In genomic region chr14:88551936-88552565, GRCh38 we compare ENCODE assay signal across 8 cellular contexts. TPM values are rescaled to one million over a fixed set of nuclear protein-coding genes. Genes with fewer than 3 reads are reported as not detected.
DNase-seq lines count a peak whose midpoint lies in the region; ATAC-seq and TF ChIP-seq lines count a peak whose summit lies in the region.

No MANE protein-coding gene starts in this region.

- no peak overlapping the region for H3K27ac ChIP-seq in CD8-positive, alpha-beta memory T cell (ENCODE audit: low read depth, low read length)
- H3K27ac ChIP-seq in SK-N-SH (ENCODE audit: low read depth in 2 of 2, low read length in 1 of 2), result peak overlapping the region; percentile 2 to 42; a peak in 3 of 4 replicates

- peaks cover 69% of the 10 kb centered on the region for H3K79me2 ChIP-seq in SK-N-SH (ENCODE audit: insufficient read depth)

- no peak for ATAC-seq in GM21528 (IDR thresholded peaks at IDR 0.05; ENCODE audit: low FRiP score, unreplicated experiment)
- no peak for ATAC-seq in GM19467 (IDR thresholded peaks at IDR 0.05; ENCODE audit: unreplicated experiment)
- ATAC-seq in HG03460 (IDR thresholded peaks at IDR 0.05; ENCODE audit: unreplicated experiment), result no peak

- H4K20me1 ChIP-seq in SK-N-SH (ENCODE audit: insufficient read depth), result peaks cover 9% of the 10 kb centered on the region; the same call in 1 of the 2 replicates

- peak overlapping the region; percentile 50 for H3K4me3 ChIP-seq in CD8-positive, alpha-beta memory T cell (ENCODE audit: low read length)
- H3K4me3 ChIP-seq in SK-N-SH (ENCODE audit: low read depth in 2 of 2, low read length in 1 of 2) (peak overlapping the region; percentile 72 to 79), fibroblast of mammary gland (ENCODE audit: control insufficient read depth, low read depth, low read length) (peak overlapping the region; percentile 79)

- H3K9me2 ChIP-seq in SK-N-SH, result no peaks in the 10 kb centered on the region

- no peak for DNase-seq in CD8-positive, alpha-beta memory T cell
- DNase-seq in SK-N-SH (peak; percentile 57), fibroblast of mammary gland (ENCODE audit: low read depth) (peak; percentile 27), dedifferentiated amniotic fluid mesenchymal stem cell (ENCODE audit: extremely low spot score) (no peak)

- no peak for TF ChIP-seq CTCF in SK-N-SH (IDR thresholded peaks at IDR 0.05)
- TF ChIP-seq CTCF in fibroblast of mammary gland (conservative IDR thresholded peaks at IDR 0.05; ENCODE audit: control insufficient read depth, insufficient read depth, low read depth, low read length), result no peak
- TF ChIP-seq CTCF in nephron (IDR thresholded peaks at IDR 0.05; ENCODE audit: unreplicated experiment in 3 of 3), result no peak

- peaks cover 52 to 59% of the 10 kb centered on the region in 2 donors for H3K27me3 Mint-ChIP-seq in CD8-positive, alpha-beta memory T cell
- peaks cover 2% of the 10 kb centered on the region for H3K27me3 Mint-ChIP-seq in nephron (ENCODE audit: low read depth)

- WGBS in SK-N-SH (ENCODE audit: low lambda C conversion rate), result 28% methylated on average over 27 of the region's 27 CpGs

- H3K9me3 Mint-ChIP-seq in CD8-positive, alpha-beta memory T cell, result peaks cover 0 to 3% (median 0%) of the 10 kb centered on the region in 5 donors
- no peaks in the 10 kb centered on the region for H3K9me3 Mint-ChIP-seq in nephron

- peaks cover 14% of the 10 kb centered on the region for H3F3A ChIP-seq in SK-N-SH (replicated peaks; ENCODE audit: insufficient read depth)

- POLR2A ChIA-PET in CD8-positive, alpha-beta memory T cell (lab: Charles Lee), result no interaction called here
- POLR2A ChIA-PET in SK-N-SH (lab: Yijun Ruan, JAX), result interaction anchor here (0.6 to 1.1 kb wide), 3 partner anchors 11 to 117 kb away, joined by 3 read pairs; partner anchors contain the start of gene ZC3H14

- H3K4me2 ChIP-seq in SK-N-SH, result peak overlapping the region; percentile 95

- TF ChIP-seq RAD21 in SK-N-SH (IDR thresholded peaks at IDR 0.05; ENCODE audit: low read length), result no peak

- CTCF ChIA-PET in CD8-positive, alpha-beta memory T cell (lab: Charles Lee), result no interaction called here
- CTCF ChIA-PET in SK-N-SH (lab: Yijun Ruan, JAX), result interaction anchor here (0.8 to 1.7 kb wide), 7 partner anchors 8 to 363 kb away, joined by 3 to 6 read pairs (median 4); partner anchors contain the start of genes EML5 and ZC3H14

- H2AFZ ChIP-seq in SK-N-SH (ENCODE audit: low read depth), result peak overlapping the region; percentile 71

- peak overlapping the region in 6 of 7 donors; percentile 41 to 87 (median 59) for H3K4me3 Mint-ChIP-seq in CD8-positive, alpha-beta memory T cell
- H3K4me3 Mint-ChIP-seq in nephron, result peak overlapping the region; percentile 94 to 98 (median 95)

- H3K36me3 Mint-ChIP-seq in CD8-positive, alpha-beta memory T cell, result no peaks in the 10 kb centered on the region
- peaks cover 23% of the 10 kb centered on the region for H3K36me3 Mint-ChIP-seq in nephron (ENCODE audit: low read depth)

- peak overlapping the region; percentile 86 for H3K9ac ChIP-seq in SK-N-SH

- H3K9me3 ChIP-seq in CD8-positive, alpha-beta memory T cell (ENCODE audit: low read length), result no peaks in the 10 kb centered on the region
- no peaks in the 10 kb centered on the region for H3K9me3 ChIP-seq in SK-N-SH

- no peak overlapping the region for H3K27ac Mint-ChIP-seq in CD8-positive, alpha-beta memory T cell
- peak overlapping the region; percentile 63 to 88 (median 63) for H3K27ac Mint-ChIP-seq in nephron

- H3K4me1 Mint-ChIP-seq in CD8-positive, alpha-beta memory T cell, result peaks cover 16 to 31% (median 31%) of the 10 kb centered on the region in 3 donors
- H3K4me1 Mint-ChIP-seq in nephron, result peaks cover 55% of the 10 kb centered on the region

- H3K4me1 ChIP-seq in CD8-positive, alpha-beta memory T cell (ENCODE audit: insufficient read depth, low read length), result peaks cover 28% of the 10 kb centered on the region
- H3K4me1 ChIP-seq in SK-N-SH (ENCODE audit: control insufficient read depth in 1 of 2, insufficient read depth in 2 of 2, low read depth in 1 of 2, low read length in 1 of 2), result peaks cover 9 to 22% of the 10 kb centered on the region in 2 experiments; a peak in 3 of 4 replicates

- H3K36me3 ChIP-seq in CD8-positive, alpha-beta memory T cell (ENCODE audit: insufficient read depth, low read length), result no peaks in the 10 kb centered on the region
- peaks cover 21 to 22% of the 10 kb centered on the region in 2 experiments for H3K36me3 ChIP-seq in SK-N-SH (replicated peaks in 1 of 2; ENCODE audit: control insufficient read depth in 1 of 2, insufficient read depth in 2 of 2, low read length in 1 of 2)

- TF ChIP-seq EP300 in SK-N-SH (IDR thresholded peaks at IDR 0.05; ENCODE audit: borderline replicate concordance in 1 of 2, low read depth in 1 of 2, low read length in 1 of 2), result no peak

- peaks cover 57% of the 10 kb centered on the region for H3K27me3 ChIP-seq in CD8-positive, alpha-beta memory T cell (ENCODE audit: insufficient read depth, low read length, poor library complexity, severe bottlenecking)
- no peaks in the 10 kb centered on the region for H3K27me3 ChIP-seq in SK-N-SH (ENCODE audit: insufficient read depth)

TF ChIP-seq in SK-N-SH, 30 proteins besides CTCF, POLR2A, EP300 and RAD21:
- TF ChIP-seq USF2 (IDR thresholded peaks at IDR 0.05; ENCODE audit: borderline replicate concordance, low read depth, low read length), result no peak
- TF ChIP-seq CHD2 (IDR thresholded peaks at IDR 0.05; ENCODE audit: low read length, partially characterized antibody), result no peak
- TF ChIP-seq POLR2AphosphoS5 (IDR thresholded peaks at IDR 0.05; ENCODE audit: low read depth, low read length), result no peak
- no peak for TF ChIP-seq RXRA (IDR thresholded peaks at IDR 0.05; ENCODE audit: borderline replicate concordance, low read depth)
- no peak for TF ChIP-seq SIN3A (IDR thresholded peaks at IDR 0.05; ENCODE audit: borderline replicate concordance, low read depth, low read length)
- no peak for TF ChIP-seq TCF12 (IDR thresholded peaks at IDR 0.05)
- no peak for TF ChIP-seq MXI1 (IDR thresholded peaks at IDR 0.05; ENCODE audit: low read depth, low read length)
- TF ChIP-seq, protein P1, sequence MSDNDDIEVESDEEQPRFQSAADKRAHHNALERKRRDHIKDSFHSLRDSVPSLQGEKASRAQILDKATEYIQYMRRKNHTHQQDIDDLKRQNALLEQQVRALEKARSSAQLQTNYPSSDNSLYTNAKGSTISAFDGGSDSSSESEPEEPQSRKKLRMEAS (IDR thresholded peaks at IDR 0.05; ENCODE audit: low read depth), result no peak

RNA-seq across cellular contexts. Expression of gene PTPN21, which starts 2.8 kb away (rescaled TPM):
- total RNA-seq in CD8-positive, alpha-beta memory T cell, result under 1 TPM; 0.28 to 0.53 TPM
- not detected for polyA plus RNA-seq in CD8-positive, alpha-beta memory T cell
- 5.6 and 6.5 TPM in 2 replicates for polyA plus RNA-seq in SK-N-SH (2012; rRNA removed)
- 4.8 and 5.2 TPM in 2 replicates for polyA plus RNA-seq in SK-N-SH (2012; cell fraction: cytosol; rRNA removed)
- polyA plus RNA-seq in SK-N-SH (2012; cell fraction: nucleus; rRNA removed), result 11.9 and 15.9 TPM in 2 replicates

RNA-seq across cellular contexts. Expression of gene ZC3H14, which starts 10.8 kb away (rescaled TPM):
- 10 to 100 TPM; 50.3 to 56.4 TPM for total RNA-seq in CD8-positive, alpha-beta memory T cell
- 49.0 TPM for polyA plus RNA-seq in CD8-positive, alpha-beta memory T cell
- polyA plus RNA-seq in SK-N-SH (2012; rRNA removed), result 61.5 and 79.0 TPM in 2 replicates
- 63.6 and 69.0 TPM in 2 replicates for polyA plus RNA-seq in SK-N-SH (2012; cell fraction: cytosol; rRNA removed)
- polyA plus RNA-seq in SK-N-SH (2012; cell fraction: nucleus; rRNA removed), result 72.5 and 106 TPM in 2 replicates

Comparison
In these comparisons a context has a peak if more than half of its experiments do, and no peak if none do; other contexts are left out.
1. DNase-seq: peak in SK-N-SH (single experiment) and fibroblast of mammary gland (single experiment); none in CD8-positive, alpha-beta memory T cell (0 of 5) and dedifferentiated amniotic fluid mesenchymal stem cell (single experiment).
2. H3K27ac Mint-ChIP-seq: peak in nephron (3 of 3); none in CD8-positive, alpha-beta memory T cell (0 of 8).
3. Peak in every context shown above with its lines, with median percentiles within 50 percentile points of each other: H3K4me3 ChIP-seq.